ENCODE assay signal across 23 cellular contexts in genomic region chr2:216299588-216299987, GRCh38.
DNase-seq lines count a peak whose midpoint lies in the region; ATAC-seq, FAIRE-seq and TF ChIP-seq lines count a peak whose summit lies in the region.
"Had no signal": no experiment of that assay in that cellular context is flagged by ENCODE, and none has a peak within 500 bp of the region (broad histone marks: within the 10 kb centered on the region; RNA-seq: fewer than 3 reads in every experiment).

No MANE protein-coding gene starts in this region.

- H4K20me1 ChIP-seq in K562 (replicated peaks; ENCODE audit: control insufficient read depth, insufficient read depth, low read length) = no peaks in the 10 kb centered on the region

- no peak for TF ChIP-seq RAD21 in K562 (CRISPR knock-in tag; conservative IDR thresholded peaks at IDR 0.05 in 1 of 2, IDR thresholded peaks at IDR 0.05 in 1 of 2)

- H3K27ac Mint-ChIP-seq in activated CD4-positive, alpha-beta T cell treated with anti-CD3 and anti-CD28 coated beads, Interleukin-2, amount 10 ng/mL, durations not matched to agents 7 days and 5 days = no peak overlapping the region

- TF ChIP-seq POLR2A in K562 (conservative IDR thresholded peaks at IDR 0.05) (no peak), spleen (IDR thresholded peaks at IDR 0.05) (no peak), stomach (IDR thresholded peaks at IDR 0.05) (no peak)

- H3K27me3 ChIP-seq in K562 (ENCODE audit: control insufficient read depth in 2 of 2, insufficient read depth in 2 of 2, low read length in 2 of 2) (peaks cover 0 to 15% of the 10 kb centered on the region in 2 experiments; a peak in 4 of 5 replicates), spleen (replicated peaks in 1 of 7) (peaks cover 0 to 7% (median 0%) of the 10 kb centered on the region in 7 donors), stomach (peaks cover 0 to 10% (median 0%) of the 10 kb centered on the region in 3 donors)

- POLR2A ChIA-PET in K562 (lab: Yijun Ruan, JAX) = interaction anchor here (0.5 kb wide), 1 partner anchor 13 kb away, joined by 3 read pairs; no protein-coding TSS in a partner anchor
- POLR2A ChIA-PET in activated CD4-positive, alpha-beta T cell treated with anti-CD3 and anti-CD28 coated beads, Interleukin-2, amount 10 ng/mL, durations not matched to agents 7 days and 5 days (lab: Charles Lee) = no interaction called here

- H3K27me3 Mint-ChIP-seq in activated CD4-positive, alpha-beta T cell treated with anti-CD3 and anti-CD28 coated beads, Interleukin-2, amount 10 ng/mL, durations not matched to agents 7 days and 5 days = no peaks in the 10 kb centered on the region

- no peaks in the 10 kb centered on the region for H3K9me1 ChIP-seq in K562 (ENCODE audit: control insufficient read depth, insufficient read depth, low read length)

- BruUV-seq in K562 (replicated peaks; lab: Mats Ljungman, UMichigan) = no TSS peak

- 0 out of 3 replicates have a peak, but pooled peaks have one; percentile 32 for ATAC-seq in K562
- ATAC-seq: gastroesophageal sphincter, left colon had no signal

- H3K4me3 ChIP-seq in AG10803 (ENCODE audit: low read length) (no peak overlapping the region), K562 (no peak overlapping the region), fibroblast of the aortic adventitia (ENCODE audit: low read depth, low read length) (no peak overlapping the region), spleen (no peak overlapping the region), stomach (no peak overlapping the region)
- H3K4me3 ChIP-seq: gastroesophageal sphincter, thoracic aorta had no signal

- H3K27ac ChIP-seq in K562 (ENCODE audit: extremely low read depth, low read depth, low read length) (no peak overlapping the region), spleen (no peak overlapping the region), stomach (no peak overlapping the region)
- H3K27ac ChIP-seq: gastroesophageal sphincter, HL-60, RWPE1, thoracic aorta, VCaP had no signal

- H3K4me3 Mint-ChIP-seq in activated CD4-positive, alpha-beta T cell treated with anti-CD3 and anti-CD28 coated beads, Interleukin-2, amount 10 ng/mL, durations not matched to agents 7 days and 5 days = no peak overlapping the region
- H3K4me3 Mint-ChIP-seq: CD14-positive monocyte had no signal

- H3K9me3 ChIP-seq in K562 (replicated peaks; ENCODE audit: control insufficient read depth, insufficient read depth, low read depth, low read length) (no peaks in the 10 kb centered on the region), spleen (no peaks in the 10 kb centered on the region), stomach (no peaks in the 10 kb centered on the region)
- H3K9me3 ChIP-seq: gastroesophageal sphincter, thoracic aorta had no signal

- H3K9ac ChIP-seq in K562 (ENCODE audit: insufficient read depth in 1 of 2, low read depth in 2 of 2, low read length in 2 of 2) = no peak overlapping the region

- no peak for FAIRE-seq in K562 (lab: Jason Lieb, UNC)
- FAIRE-seq: endometrium had no signal

- DNase-seq in AG10803 (ENCODE audit: low read depth) (peak; percentile 54), OCI-M1 (lab: John Stamatoyannopoulos, UW) (peak; percentile 75), K562 (ENCODE audit: extremely low read depth in 1 of 4, low spot score in 3 of 4) (peak in 1 of 4 experiments; percentile 6), fibroblast of the aortic adventitia (ENCODE audit: low read depth) (peak; percentile 72), spleen (no peak), T-helper 9 cell (no peak), stomach (no peak)
- DNase-seq in activated CD4-positive, alpha-beta T cell treated with anti-CD3 and anti-CD28 coated beads, Interleukin-2, amount 10 ng/mL, durations not matched to agents 7 days and 5 days = no peak
- DNase-seq: activated CD4-positive, alpha-beta T cell treated with anti-CD3 and anti-CD28 coated beads, Interleukin-2, amount 50 U/mL, for 4 hours; activated naive CD4-positive, alpha-beta T cell; activated T-cell treated with anti-CD3 and anti-CD28 coated beads for 4 hours; left colon; midbrain; NCI-H2029 treated with DMSO at 0.1 percent for 48 hours; NCI-H510A; SW 1271 had no signal

- in situ Hi-C loops in K562 (cut with MboI) = no loop called here

- no peaks in the 10 kb centered on the region for H3K79me2 ChIP-seq in K562 (ENCODE audit: control insufficient read depth, insufficient read depth, low read length)

- H3K9me3 Mint-ChIP-seq in activated CD4-positive, alpha-beta T cell treated with anti-CD3 and anti-CD28 coated beads, Interleukin-2, amount 10 ng/mL, durations not matched to agents 7 days and 5 days = no peaks in the 10 kb centered on the region

- TF ChIP-seq CTCF in AG10803 (conservative IDR thresholded peaks at IDR 0.05; ENCODE audit: low read length) = no peak
- TF ChIP-seq CTCF in K562 (IDR thresholded peaks at IDR 0.05 in 2 of 3, conservative IDR thresholded peaks at IDR 0.05 in 1 of 3; ENCODE audit: insufficient read depth in 2 of 3, low read depth in 1 of 3, low read length in 3 of 3) = no peak
- no peak for TF ChIP-seq CTCF in fibroblast of the aortic adventitia (IDR thresholded peaks at IDR 0.05; ENCODE audit: insufficient read depth, low read length)
- no peak for TF ChIP-seq CTCF in spleen (IDR thresholded peaks at IDR 0.05 in 8 of 11, conservative IDR thresholded peaks at IDR 0.05 in 3 of 11)
- TF ChIP-seq CTCF in stomach (IDR thresholded peaks at IDR 0.05) = no peak

- H3K4me1 ChIP-seq in K562 (replicated peaks in 1 of 2; ENCODE audit: control insufficient read depth in 2 of 2, insufficient read depth in 2 of 2, low read length in 2 of 2) = peaks cover 0 to 2% of the 10 kb centered on the region in 2 experiments; a peak in 1 of 5 replicates
- no peaks in the 10 kb centered on the region for H3K4me1 ChIP-seq in spleen
- no peaks in the 10 kb centered on the region for H3K4me1 ChIP-seq in stomach
- H3K4me1 ChIP-seq: gastroesophageal sphincter had no signal

- intact Hi-C loops in K562 (cut with micrococcal nuclease) = no loop called here
- intact Hi-C loops in spleen (cut with DNase I; ENCODE audit: low total_unique reads) = no loop called here
- intact Hi-C loops in stomach (cut with DNase I; ENCODE audit: low total_unique reads) = no loop called here

- no peak overlapping the region for H2AFZ ChIP-seq in K562 (ENCODE audit: low read depth, low read length)

- H3K36me3 Mint-ChIP-seq in activated CD4-positive, alpha-beta T cell treated with anti-CD3 and anti-CD28 coated beads, Interleukin-2, amount 10 ng/mL, durations not matched to agents 7 days and 5 days (ENCODE audit: low read depth) = no peaks in the 10 kb centered on the region
- H3K36me3 Mint-ChIP-seq: CD14-positive monocyte had no signal

- TF ChIP-seq EP300 in K562 (IDR thresholded peaks at IDR 0.05; ENCODE audit: low read length) (no peak), stomach (IDR thresholded peaks at IDR 0.05) (no peak)

- H3K36me3 ChIP-seq in K562 (ENCODE audit: control insufficient read depth, insufficient read depth, low read length) = no peaks in the 10 kb centered on the region
- no peaks in the 10 kb centered on the region for H3K36me3 ChIP-seq in spleen
- no peaks in the 10 kb centered on the region for H3K36me3 ChIP-seq in stomach
- H3K36me3 ChIP-seq: gastroesophageal sphincter, thoracic aorta had no signal

- no peak overlapping the region for H3K4me2 ChIP-seq in K562 (ENCODE audit: insufficient read depth, low read length)

- peaks cover 10% of the 10 kb centered on the region for H3K4me1 Mint-ChIP-seq in activated CD4-positive, alpha-beta T cell treated with anti-CD3 and anti-CD28 coated beads, Interleukin-2, amount 10 ng/mL, durations not matched to agents 7 days and 5 days
- H3K4me1 Mint-ChIP-seq: CD14-positive monocyte had no signal

- WGBS in K562 (ENCODE audit: insufficient coverage, low coverage, missing lambda C conversion rate) = 0% methylated on average over 1 of the region's 1 CpG
- 63 to 80% (median 72%) methylated on average over 1 of the region's 1 CpG for WGBS in spleen, 5 donors
- 54 to 80% (median 63%) methylated on average over 1 of the region's 1 CpG for WGBS in stomach, 5 donors

- CTCF ChIA-PET in K562 (lab: Yijun Ruan, JAX; ENCODE audit: low intra/inter-chr PET ratio) = interaction anchor here (0.6 kb wide), 1 partner anchor 88 kb away, joined by 3 read pairs; no protein-coding TSS in a partner anchor
- CTCF ChIA-PET in activated CD4-positive, alpha-beta T cell treated with anti-CD3 and anti-CD28 coated beads, Interleukin-2, amount 10 ng/mL, durations not matched to agents 7 days and 5 days (lab: Charles Lee) = no interaction called here

TF ChIP-seq in K562, 482 proteins besides CTCF, POLR2A, EP300 and RAD21 (continues in another document):
- TF ChIP-seq MEF2D (tag; conservative IDR thresholded peaks at IDR 0.05; ENCODE audit: low read depth) (peak; percentile 58; the same call in 1 of the 2 replicates), HMBOX1 (IDR thresholded peaks at IDR 0.05) (peak; percentile 84), SETDB1 (IDR thresholded peaks at IDR 0.05; ENCODE audit: low read length) (no peak), ZNF699 (CRISPR knock-in tag; IDR thresholded peaks at IDR 0.05; ENCODE audit: insufficient replicate concordance) (no peak), MLX (CRISPR knock-in tag; conservative IDR thresholded peaks at IDR 0.05) (no peak), TCF3 (CRISPR knock-in tag; IDR thresholded peaks at IDR 0.05) (peak; percentile 80)

Comparison
In these comparisons a context has a peak if more than half of its experiments do, and no peak if none do; other contexts are left out.
1. DNase-seq: peak in AG10803 (single experiment), OCI-M1 (single experiment) and fibroblast of the aortic adventitia (single experiment); none in spleen (single experiment), T-helper 9 cell (single experiment), activated CD4-positive, alpha-beta T cell treated with anti-CD3 and anti-CD28 coated beads, Interleukin-2, amount 10 ng/mL, durations not matched to agents 7 days and 5 days (single experiment) and stomach (single experiment).